ENCODE assay signal across 8 cellular contexts in genomic region chr14:47060050-47060449, GRCh38.
"Had no signal": no experiment of that assay in that cellular context is flagged by ENCODE, and none has a peak within 500 bp of the region (broad histone marks: within the 10 kb centered on the region; RNA-seq: fewer than 3 reads in every experiment).

No MANE protein-coding gene starts in this region.

- H3K4me3 ChIP-seq: GM12878 had no signal

- ATAC-seq: GM12878 had no signal

- DNase-seq: GDM1, GF-D8 had no signal

- FAIRE-seq: G401.6, GM12878, GM12891, GM12892, GM18507, GM19239 had no signal
